14 cellular contexts compared by ENCODE assay signal in the genomic region with DNA sequence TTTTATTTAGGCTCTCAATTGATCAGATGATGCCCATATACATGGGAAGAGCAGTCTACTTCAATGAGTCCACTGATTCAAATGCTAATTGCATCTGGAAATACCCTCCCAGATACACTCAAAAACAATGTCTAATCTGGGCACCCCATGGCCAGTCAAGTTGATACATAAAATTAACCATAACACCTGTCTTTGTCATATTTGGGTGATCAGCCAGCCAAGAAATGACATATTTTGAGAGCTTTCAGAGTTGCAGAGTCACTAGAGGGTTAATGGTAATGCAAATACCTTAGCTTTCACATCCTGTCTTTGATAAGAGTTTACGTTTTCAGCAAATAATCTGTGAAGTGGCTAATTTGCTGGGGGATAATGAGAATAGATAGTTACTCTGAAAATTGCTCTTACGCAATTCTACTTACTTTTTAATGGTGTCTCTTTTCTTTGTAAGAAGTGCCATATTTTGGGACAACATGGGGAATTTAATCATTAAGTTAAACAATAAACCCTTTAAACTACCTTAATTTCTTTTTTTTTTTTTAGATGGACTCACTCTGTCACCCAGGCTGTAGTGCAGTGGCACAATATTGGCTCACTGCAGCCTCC. TPM values are rescaled to one million over a fixed set of nuclear protein-coding genes. Genes with fewer than 3 reads are reported as not detected.
DNase-seq lines count a peak whose midpoint lies in the region; ATAC-seq and TF ChIP-seq lines count a peak whose summit lies in the region.
"Had no signal": no experiment of that assay in that cellular context is flagged by ENCODE, and none has a peak within 500 bp of the region (broad histone marks: within the 10 kb centered on the region; RNA-seq: fewer than 3 reads in every experiment).

No MANE protein-coding gene starts in this region.

- ATAC-seq in GM18517 (IDR thresholded peaks at IDR 0.05; ENCODE audit: unreplicated experiment) (peak; percentile 98), GM21381 (IDR thresholded peaks at IDR 0.05; ENCODE audit: unreplicated experiment) (peak; percentile 94), HG03045 (IDR thresholded peaks at IDR 0.05; ENCODE audit: unreplicated experiment) (peak; percentile 93)
- ATAC-seq: activated naive CD4-positive, alpha-beta T cell treated with anti-CD3 and anti-CD28 coated beads, Interleukin-2, amount 50 U/mL, for 72 hours; PC-3; WTC11 had no signal

- no peak overlapping the region for H3K27ac Mint-ChIP-seq in Caco-2 (ENCODE audit: unreplicated experiment)
- H3K27ac Mint-ChIP-seq: activated naive CD4-positive, alpha-beta T cell treated with anti-CD3 and anti-CD28 coated beads, Interleukin-2, amount 50 U/mL, for 72 hours; CD8-positive, alpha-beta memory T cell; WTC11 had no signal

- no peaks in the 10 kb centered on the region for H3K36me3 Mint-ChIP-seq in Caco-2 (ENCODE audit: insufficient read depth, unreplicated experiment)

- H3K36me3 ChIP-seq in effector memory CD4-positive, alpha-beta T cell (ENCODE audit: control insufficient read depth, insufficient read depth, low read length), result no peaks in the 10 kb centered on the region
- no peaks in the 10 kb centered on the region for H3K36me3 ChIP-seq in Caco-2 (ENCODE audit: control insufficient read depth, insufficient read depth, low read length)

- H3K4me3 Mint-ChIP-seq in Caco-2 (ENCODE audit: unreplicated experiment), result no peak overlapping the region
- H3K4me3 Mint-ChIP-seq: CD8-positive, alpha-beta memory T cell; WTC11 had no signal

- H3K9me3 Mint-ChIP-seq in Caco-2 (ENCODE audit: unreplicated experiment), result no peaks in the 10 kb centered on the region

- POLR2A ChIA-PET in Caco-2 (lab: Charles Lee), result no interaction called here

- no peaks in the 10 kb centered on the region for H3K9me3 ChIP-seq in effector memory CD4-positive, alpha-beta T cell (ENCODE audit: control insufficient read depth, low read length)
- H3K9me3 ChIP-seq in Caco-2, result no peaks in the 10 kb centered on the region

- H3K27me3 Mint-ChIP-seq in Caco-2 (ENCODE audit: insufficient read depth, unreplicated experiment), result no peaks in the 10 kb centered on the region

- no peak overlapping the region for H3K4me3 ChIP-seq in effector memory CD4-positive, alpha-beta T cell (ENCODE audit: insufficient read depth, low read depth, low read length, poor library complexity, severe bottlenecking)
- no peak overlapping the region for H3K4me3 ChIP-seq in Caco-2 (ENCODE audit: low read depth, low read length)
- H3K4me3 ChIP-seq: skin epidermis had no signal

- DNase-seq in NCI-H748 treated with DMSO at 0.1 percent for 48 hours (lab: John Stamatoyannopoulos, UW) (peak; percentile 91), NOMO-1 treated with dmso at 0.1 percent for 144 hours (lab: John Stamatoyannopoulos, UW; ENCODE audit: unreplicated experiment) (no peak), Caco-2 (no peak), head of caudate nucleus (no peak)
- DNase-seq in effector memory CD4-positive, alpha-beta T cell, result no peak
- DNase-seq: CD8-positive, alpha-beta memory T cell; PC-3; stimulated activated naive CD4-positive, alpha-beta T cell had no signal

- no peaks in the 10 kb centered on the region for H3K27me3 ChIP-seq in effector memory CD4-positive, alpha-beta T cell (replicated peaks; ENCODE audit: control insufficient read depth, insufficient read depth, low read length, poor library complexity, severe bottlenecking)
- H3K27me3 ChIP-seq in Caco-2 (replicated peaks; ENCODE audit: control insufficient read depth, insufficient read depth, low read length), result no peaks in the 10 kb centered on the region

- CTCF ChIA-PET in Caco-2 (lab: Charles Lee), result no interaction called here

- no peak overlapping the region for H3K27ac ChIP-seq in effector memory CD4-positive, alpha-beta T cell (ENCODE audit: insufficient read depth, low read length, poor library complexity, severe bottlenecking)
- H3K27ac ChIP-seq: skin epidermis had no signal

- BruUV-seq in Caco-2 (replicated peaks; lab: Mats Ljungman, UMichigan), result no TSS peak

- H3K4me1 Mint-ChIP-seq in Caco-2 (ENCODE audit: low read depth, unreplicated experiment), result no peaks in the 10 kb centered on the region
- H3K4me1 Mint-ChIP-seq: CD8-positive, alpha-beta memory T cell had no signal

- no peaks in the 10 kb centered on the region for H3K4me1 ChIP-seq in effector memory CD4-positive, alpha-beta T cell (ENCODE audit: control insufficient read depth, insufficient read depth, low read length, poor library complexity, severe bottlenecking)
- no peaks in the 10 kb centered on the region for H3K4me1 ChIP-seq in Caco-2

- TF ChIP-seq CTCF in Caco-2 (IDR thresholded peaks at IDR 0.05; ENCODE audit: insufficient read depth in 1 of 2, low read depth in 1 of 2, low read length in 1 of 2, severe bottlenecking in 1 of 2, unreplicated experiment in 1 of 2), result no peak

- intact Hi-C loops in Caco-2 (cut with micrococcal nuclease; ENCODE audit: unreplicated experiment), result no loop called here
- intact Hi-C loops in head of caudate nucleus (cut with DNase I), result no loop called here

RNA-seq across cellular contexts. Expression of a gene that starts 49.1 kb away (rescaled TPM):
- not detected in 2 replicates for total RNA-seq in Caco-2 (2022)
- total RNA-seq: activated naive CD4-positive, alpha-beta T cell treated with anti-CD3 and anti-CD28 coated beads, Interleukin-2, amount 50 U/mL, for 72 hours; CD8-positive, alpha-beta memory T cell; PC-3; WTC11 had no signal
